In the genomic region with DNA sequence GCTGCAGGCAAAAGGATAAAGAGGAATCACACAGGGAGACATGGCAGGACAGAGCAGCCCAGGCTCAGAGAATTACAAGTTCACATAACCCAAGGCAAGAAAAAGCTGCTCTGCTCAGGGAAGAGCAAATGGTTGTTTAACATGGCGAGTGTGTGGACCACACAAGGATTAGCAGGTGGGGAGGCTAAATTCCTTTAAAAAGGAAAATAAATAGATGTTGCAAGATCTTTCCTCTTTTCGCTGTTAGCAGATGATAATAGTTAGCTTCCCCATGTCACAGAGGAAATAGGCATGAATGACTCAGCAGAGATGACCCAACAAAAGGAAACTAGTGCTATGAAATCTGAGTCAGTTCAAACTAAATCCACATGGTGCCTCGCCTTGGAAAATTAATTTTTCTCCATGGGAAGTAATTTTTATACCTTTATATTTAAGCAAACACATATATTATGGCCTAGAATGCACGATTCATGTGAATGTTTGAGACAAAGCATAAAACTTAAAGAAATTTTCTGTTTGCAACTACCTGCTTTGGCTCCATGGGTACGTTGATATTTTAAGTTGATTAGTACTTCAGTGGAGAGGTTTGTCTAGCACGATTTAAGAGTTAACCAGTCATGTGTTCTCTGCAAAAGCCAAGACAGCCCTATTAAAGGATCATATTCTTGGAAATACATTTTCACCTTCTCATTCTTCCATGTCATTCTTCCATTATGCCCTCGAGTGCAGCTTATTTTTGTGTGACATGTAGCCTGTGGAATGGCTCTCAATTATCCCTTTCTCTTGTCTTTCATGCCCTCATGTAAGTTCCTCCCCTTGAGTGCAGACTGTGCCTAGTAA, we compare ENCODE assay signal across 9 cellular contexts. TPM values are rescaled to one million over a fixed set of nuclear protein-coding genes. Genes with fewer than 3 reads are reported as not detected.
DNase-seq lines count a peak whose midpoint lies in the region; ATAC-seq and TF ChIP-seq lines count a peak whose summit lies in the region.
"Had no signal": no experiment of that assay in that cellular context is flagged by ENCODE, and none has a peak within 500 bp of the region (broad histone marks: within the 10 kb centered on the region; RNA-seq: fewer than 3 reads in every experiment).

No MANE protein-coding gene starts in this region.

- no peaks in the 10 kb centered on the region for H3K9me3 ChIP-seq in gastroesophageal sphincter

- TF ChIP-seq POLR2A in gastroesophageal sphincter (IDR thresholded peaks at IDR 0.05): no peak

- no peak overlapping the region for H3K4me3 ChIP-seq in gastroesophageal sphincter

- no peak for TF ChIP-seq CTCF in gastroesophageal sphincter (IDR thresholded peaks at IDR 0.05)

- WGBS in gastroesophageal sphincter (ENCODE audit: low coverage in 1 of 2), 2 donors: 60 to 68% methylated on average over 6 to 7 of the region's 7 CpGs

- peaks cover 24% of the 10 kb centered on the region for H3K27me3 ChIP-seq in gastroesophageal sphincter

- DNase-seq in ACHN: peak; percentile 41
- DNase-seq in HT1080 (ENCODE audit: low read depth): peak; percentile 86
- DNase-seq in T1000 (lab: John Stamatoyannopoulos, UW): peak; percentile 25
- no peak for DNase-seq in activated effector memory CD4-positive, alpha-beta T cell treated with anti-CD3 and anti-CD28 coated beads, Interleukin-2, amount 50 U/mL, for 16 hours
- no peak for DNase-seq in OCI-M2 (lab: John Stamatoyannopoulos, UW; ENCODE audit: unreplicated experiment)
- DNase-seq: activated CD8-positive, alpha-beta memory T cell treated with anti-CD3 and anti-CD28 coated beads for 24 hours had no signal

- no peak overlapping the region for H3K27ac ChIP-seq in gastroesophageal sphincter

- peak; percentile 88 for ATAC-seq in gastroesophageal sphincter
- no peak for ATAC-seq in GM19455 (IDR thresholded peaks at IDR 0.05; ENCODE audit: unreplicated experiment)
- no peak for ATAC-seq in HG02938 (IDR thresholded peaks at IDR 0.05; ENCODE audit: unreplicated experiment)

- in situ Hi-C loops in ACHN (cut with HindIII; ENCODE audit: low pct_ligation_motif_present, low pct_unique_long_range_greater_than_20kb, low sequenced_read_pairs): no loop called here

- no peak for TF ChIP-seq EP300 in gastroesophageal sphincter (IDR thresholded peaks at IDR 0.05)

- H3K4me1 ChIP-seq in gastroesophageal sphincter: no peaks in the 10 kb centered on the region

- H3K36me3 ChIP-seq in gastroesophageal sphincter: no peaks in the 10 kb centered on the region

RNA-seq across cellular contexts. Expression of a gene that starts 38.5 kb away (rescaled TPM):
- 29.4 and 32.3 TPM in 2 replicates for total RNA-seq in HT1080 (2014; rRNA removed; shearing (Covaris generic))
- polyA plus RNA-seq in HT1080 (2015; cell fraction: cytosol; rRNA removed): 16.7 and 20.3 TPM in 2 replicates
- polyA plus RNA-seq in HT1080 (2015; cell fraction: nucleus; rRNA removed): 14.0 and 14.3 TPM in 2 replicates
- 10 to 100 TPM in 1 of 4 donors, 1 to 10 TPM in 2, under 1 TPM in 1; 0.93 to 10.1 (median 5.9) TPM for total RNA-seq in gastroesophageal sphincter

RNA-seq across cellular contexts. Expression of a gene that starts 54.4 kb away (rescaled TPM):
- total RNA-seq in HT1080 (2014; rRNA removed; shearing (Covaris generic)): not detected in 2 replicates
- 0.08 and 0.17 TPM in 2 replicates for polyA plus RNA-seq in HT1080 (2015; cell fraction: cytosol; rRNA removed)
- polyA plus RNA-seq in HT1080 (2015; cell fraction: nucleus; rRNA removed): 0.25 and 0.56 TPM in 2 replicates
- 10 to 100 TPM in 1 of 4 donors, 1 to 10 TPM in 3; 4.2 to 17.3 (median 5.6) TPM for total RNA-seq in gastroesophageal sphincter

Comparison
In these comparisons a context has a peak if more than half of its experiments do, and no peak if none do; other contexts are left out.
1. DNase-seq: peak in ACHN (single experiment), HT1080 (single experiment) and T1000 (single experiment); none in activated effector memory CD4-positive, alpha-beta T cell treated with anti-CD3 and anti-CD28 coated beads, Interleukin-2, amount 50 U/mL, for 16 hours (single experiment) and OCI-M2 (single experiment).